ENCODE assay signal across 10 cellular contexts in genomic region chrX:1026263-1027015, GRCh38.
A peak's percentile ranks its signal among the peaks of the same experiment; 100 is the strongest.
DNase-seq lines count a peak whose midpoint lies in the region; ATAC-seq and TF ChIP-seq lines count a peak whose summit lies in the region.
"Had no signal": no experiment of that assay in that cellular context is flagged by ENCODE, and none has a peak within 500 bp of the region (broad histone marks: within the 10 kb centered on the region; RNA-seq: fewer than 3 reads in every experiment).

No MANE protein-coding gene starts in this region.

- H3K9me3 ChIP-seq in mucosa of descending colon: peaks cover 39% of the 10 kb centered on the region

- H3K4me1 ChIP-seq in mucosa of descending colon (ENCODE audit: low read depth): no peaks in the 10 kb centered on the region
- H3K4me1 ChIP-seq: esophagus squamous epithelium had no signal

- no peaks in the 10 kb centered on the region for H3K36me3 ChIP-seq in mucosa of descending colon (ENCODE audit: low read depth)
- H3K36me3 ChIP-seq: esophagus squamous epithelium had no signal

- peak overlapping the region; percentile 35 to 84 (median 71) for H3K27ac Mint-ChIP-seq in CD14-positive monocyte

- DNase-seq in CD14-positive monocyte (ENCODE audit: low spot score) (no peak), UCSD-AML1 (lab: John Stamatoyannopoulos, UW; ENCODE audit: unreplicated experiment) (peak; percentile 17), HUDEP-2 (lab: John Stamatoyannopoulos, UW; ENCODE audit: unreplicated experiment in 76 of 76) (no peak), mucosa of descending colon (no peak), NCI-H748 (lab: John Stamatoyannopoulos, UW; ENCODE audit: unreplicated experiment) (no peak)
- DNase-seq: esophagus squamous epithelium, retina had no signal

- H3K4me3 Mint-ChIP-seq in CD14-positive monocyte: peak overlapping the region; percentile 66 to 84

- ATAC-seq in GM19043 (IDR thresholded peaks at IDR 0.05; ENCODE audit: low read depth, unreplicated experiment) (peak; percentile 57), HG03354 (IDR thresholded peaks at IDR 0.05; ENCODE audit: poor library complexity, severe bottlenecking, unreplicated experiment) (peak; percentile 71), mucosa of descending colon (no peak), HG02610 (IDR thresholded peaks at IDR 0.05; ENCODE audit: unreplicated experiment) (no peak)

- peaks cover 0 to 3% (median 0%) of the 10 kb centered on the region in 7 donors for H3K9me3 Mint-ChIP-seq in CD14-positive monocyte

- intact Hi-C loops in CD14-positive monocyte (cut with micrococcal nuclease) (no loop called here), mucosa of descending colon (cut with DNase I, micrococcal nuclease) (no loop called here)

- peaks cover 49% of the 10 kb centered on the region for H3K4me1 Mint-ChIP-seq in CD14-positive monocyte

- H3K27me3 Mint-ChIP-seq in CD14-positive monocyte (ENCODE audit: low read depth in 3 of 3): peaks cover 0 to 2% (median under 1%) of the 10 kb centered on the region in 3 donors

- H3K4me3 ChIP-seq in mucosa of descending colon: no peak overlapping the region
- H3K4me3 ChIP-seq: esophagus squamous epithelium had no signal

- TF ChIP-seq CTCF in CD14-positive monocyte (IDR thresholded peaks at IDR 0.05): no peak
- no peak for TF ChIP-seq CTCF in mucosa of descending colon (IDR thresholded peaks at IDR 0.05)

- no peaks in the 10 kb centered on the region for H3K36me3 Mint-ChIP-seq in CD14-positive monocyte

Comparison
In these comparisons a context has a peak if more than half of its experiments do, and no peak if none do; other contexts are left out.
1. ATAC-seq: peak in GM19043 (single experiment) and HG03354 (single experiment); none in mucosa of descending colon (single experiment) and HG02610 (single experiment).